ENCODE assay signal across 1 cellular context in the genomic region with DNA sequence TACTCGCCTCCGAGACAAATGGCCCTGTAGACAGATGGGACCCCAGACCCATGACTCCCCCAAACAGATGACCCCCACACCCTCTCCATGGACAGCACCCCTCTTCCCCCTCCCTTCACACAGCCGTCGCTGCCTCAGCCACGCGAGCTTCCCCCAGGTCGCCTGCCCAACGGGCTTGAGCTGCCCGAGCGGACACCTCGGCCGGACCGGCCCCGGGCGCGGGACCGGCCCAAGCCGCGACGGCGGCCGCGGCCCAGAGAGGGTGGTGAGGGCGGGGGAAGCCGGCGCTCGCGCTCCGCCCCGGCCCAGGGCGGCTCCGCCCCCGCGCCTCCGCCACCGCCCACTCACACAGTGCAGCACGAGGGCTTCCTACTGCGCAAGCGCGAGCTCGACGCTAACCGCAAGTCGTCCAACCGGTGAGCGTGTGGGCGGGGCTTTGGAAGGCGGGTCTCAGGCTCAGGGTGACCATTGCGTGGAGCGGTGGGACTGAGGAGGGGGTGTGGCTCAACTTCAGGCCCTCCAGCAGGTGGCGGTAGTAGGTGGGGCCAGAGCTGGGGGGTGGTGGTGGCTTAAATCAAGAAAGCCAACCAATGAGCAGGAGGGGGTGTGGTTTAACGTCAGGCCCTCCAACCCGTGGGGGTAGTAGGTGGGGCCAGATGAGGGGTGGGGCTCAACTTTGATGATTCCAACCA.
TF ChIP-seq lines count a peak whose summit lies in the region.

No MANE protein-coding gene starts in this region.

TF ChIP-seq in A549, 52 proteins besides CTCF, POLR2A, EP300 and RAD21 (continued from another document):
- TF ChIP-seq, protein P1, sequence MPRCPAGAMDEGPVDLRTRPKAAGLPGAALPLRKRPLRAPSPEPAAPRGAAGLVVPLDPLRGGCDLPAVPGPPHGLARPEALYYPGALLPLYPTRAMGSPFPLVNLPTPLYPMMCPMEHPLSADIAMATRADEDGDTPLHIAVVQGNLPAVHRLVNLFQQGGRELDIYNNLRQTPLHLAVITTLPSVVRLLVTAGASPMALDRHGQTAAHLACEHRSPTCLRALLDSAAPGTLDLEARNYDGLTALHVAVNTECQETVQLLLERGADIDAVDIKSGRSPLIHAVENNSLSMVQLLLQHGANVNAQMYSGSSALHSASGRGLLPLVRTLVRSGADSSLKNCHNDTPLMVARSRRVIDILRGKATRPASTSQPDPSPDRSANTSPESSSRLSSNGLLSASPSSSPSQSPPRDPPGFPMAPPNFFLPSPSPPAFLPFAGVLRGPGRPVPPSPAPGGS (IDR thresholded peaks at IDR 0.05) = 0 out of 3 replicates have a peak, but pooled peaks have one; percentile 41
- TF ChIP-seq, protein P2, sequence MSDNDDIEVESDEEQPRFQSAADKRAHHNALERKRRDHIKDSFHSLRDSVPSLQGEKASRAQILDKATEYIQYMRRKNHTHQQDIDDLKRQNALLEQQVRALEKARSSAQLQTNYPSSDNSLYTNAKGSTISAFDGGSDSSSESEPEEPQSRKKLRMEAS (IDR thresholded peaks at IDR 0.05) = peak; percentile 92
- TF ChIP-seq, protein P3, sequence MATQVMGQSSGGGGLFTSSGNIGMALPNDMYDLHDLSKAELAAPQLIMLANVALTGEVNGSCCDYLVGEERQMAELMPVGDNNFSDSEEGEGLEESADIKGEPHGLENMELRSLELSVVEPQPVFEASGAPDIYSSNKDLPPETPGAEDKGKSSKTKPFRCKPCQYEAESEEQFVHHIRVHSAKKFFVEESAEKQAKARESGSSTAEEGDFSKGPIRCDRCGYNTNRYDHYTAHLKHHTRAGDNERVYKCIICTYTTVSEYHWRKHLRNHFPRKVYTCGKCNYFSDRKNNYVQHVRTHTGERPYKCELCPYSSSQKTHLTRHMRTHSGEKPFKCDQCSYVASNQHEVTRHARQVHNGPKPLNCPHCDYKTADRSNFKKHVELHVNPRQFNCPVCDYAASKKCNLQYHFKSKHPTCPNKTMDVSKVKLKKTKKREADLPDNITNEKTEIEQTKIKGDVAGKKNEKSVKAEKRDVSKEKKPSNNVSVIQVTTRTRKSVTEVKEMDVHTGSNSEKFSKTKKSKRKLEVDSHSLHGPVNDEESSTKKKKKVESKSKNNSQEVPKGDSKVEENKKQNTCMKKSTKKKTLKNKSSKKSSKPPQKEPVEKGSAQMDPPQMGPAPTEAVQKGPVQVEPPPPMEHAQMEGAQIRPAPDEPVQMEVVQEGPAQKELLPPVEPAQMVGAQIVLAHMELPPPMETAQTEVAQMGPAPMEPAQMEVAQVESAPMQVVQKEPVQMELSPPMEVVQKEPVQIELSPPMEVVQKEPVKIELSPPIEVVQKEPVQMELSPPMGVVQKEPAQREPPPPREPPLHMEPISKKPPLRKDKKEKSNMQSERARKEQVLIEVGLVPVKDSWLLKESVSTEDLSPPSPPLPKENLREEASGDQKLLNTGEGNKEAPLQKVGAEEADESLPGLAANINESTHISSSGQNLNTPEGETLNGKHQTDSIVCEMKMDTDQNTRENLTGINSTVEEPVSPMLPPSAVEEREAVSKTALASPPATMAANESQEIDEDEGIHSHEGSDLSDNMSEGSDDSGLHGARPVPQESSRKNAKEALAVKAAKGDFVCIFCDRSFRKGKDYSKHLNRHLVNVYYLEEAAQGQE (IDR thresholded peaks at IDR 0.05) = no peak
- TF ChIP-seq PHF8 (IDR thresholded peaks at IDR 0.05; ENCODE audit: borderline replicate concordance, low read depth) = peak; percentile 64; the same call in 1 of the 2 replicates
- TF ChIP-seq NR3C1 (IDR thresholded peaks at IDR 0.05) = no peak
- no peak for TF ChIP-seq EHMT2 (IDR thresholded peaks at IDR 0.05; ENCODE audit: low read depth)
- peak; percentile 69; the same call in 1 of the 2 replicates for TF ChIP-seq TP53 (CRISPR knock-in tag; IDR thresholded peaks at IDR 0.05)
- TF ChIP-seq MAZ (IDR thresholded peaks at IDR 0.05; ENCODE audit: borderline replicate concordance, low read depth, low read length) = peak; percentile 95
